Comparison of ENCODE assay signal across 9 cellular contexts in genomic region chr20:48051810-48052491, GRCh38.
DNase-seq lines count a peak whose midpoint lies in the region; ATAC-seq and TF ChIP-seq lines count a peak whose summit lies in the region.
"Had no signal": no experiment of that assay in that cellular context is flagged by ENCODE, and none has a peak within 500 bp of the region (broad histone marks: within the 10 kb centered on the region; RNA-seq: fewer than 3 reads in every experiment).

No MANE protein-coding gene starts in this region.

- H3K36me3 ChIP-seq in osteoblast (ENCODE audit: insufficient read depth, low read length) (no peaks in the 10 kb centered on the region), transverse colon (no peaks in the 10 kb centered on the region)

- H3K4me2 ChIP-seq in osteoblast (ENCODE audit: insufficient read depth, low read length) = no peak overlapping the region

- no peak overlapping the region for H3K4me3 ChIP-seq in osteoblast (ENCODE audit: insufficient read depth, low read length)
- H3K4me3 ChIP-seq in transverse colon = no peak overlapping the region

- no peaks in the 10 kb centered on the region for H3K4me1 Mint-ChIP-seq in activated CD4-positive, alpha-beta T cell treated with anti-CD3 and anti-CD28 coated beads for 36 hours
- H3K4me1 Mint-ChIP-seq in activated CD8-positive, alpha-beta memory T cell treated with anti-CD3 and anti-CD28 coated beads, Interleukin-2, amount 10 ng/mL, durations not matched to agents 7 days and 5 days = no peaks in the 10 kb centered on the region
- H3K4me1 Mint-ChIP-seq: activated naive CD4-positive, alpha-beta T cell treated with anti-CD3 and anti-CD28 coated beads, Interleukin-2, amount 10 ng/mL, durations not matched to agents 7 days and 5 days had no signal

- H3K27ac ChIP-seq in osteoblast (ENCODE audit: low read depth, low read length) = no peak overlapping the region
- no peak overlapping the region for H3K27ac ChIP-seq in transverse colon

- POLR2A ChIA-PET in activated CD4-positive, alpha-beta T cell treated with anti-CD3 and anti-CD28 coated beads for 36 hours (lab: Charles Lee) = no interaction called here

- no peak for ATAC-seq in GM19455 (IDR thresholded peaks at IDR 0.05; ENCODE audit: unreplicated experiment)
- no peak for ATAC-seq in activated CD4-positive, alpha-beta T cell treated with anti-CD3 and anti-CD28 coated beads for 36 hours
- no peak for ATAC-seq in activated CD8-positive, alpha-beta memory T cell treated with anti-CD3 and anti-CD28 coated beads, Interleukin-2, amount 10 ng/mL, durations not matched to agents 7 days and 5 days

- no peaks in the 10 kb centered on the region for H3K36me3 Mint-ChIP-seq in activated CD4-positive, alpha-beta T cell treated with anti-CD3 and anti-CD28 coated beads for 36 hours (ENCODE audit: low read depth)
- H3K36me3 Mint-ChIP-seq in activated CD8-positive, alpha-beta memory T cell treated with anti-CD3 and anti-CD28 coated beads, Interleukin-2, amount 10 ng/mL, durations not matched to agents 7 days and 5 days = no peaks in the 10 kb centered on the region
- H3K36me3 Mint-ChIP-seq: activated naive CD4-positive, alpha-beta T cell treated with anti-CD3 and anti-CD28 coated beads, Interleukin-2, amount 10 ng/mL, durations not matched to agents 7 days and 5 days had no signal

- H3K27ac Mint-ChIP-seq in activated CD4-positive, alpha-beta T cell treated with anti-CD3 and anti-CD28 coated beads for 36 hours = no peak overlapping the region
- H3K27ac Mint-ChIP-seq in activated CD8-positive, alpha-beta memory T cell treated with anti-CD3 and anti-CD28 coated beads, Interleukin-2, amount 10 ng/mL, durations not matched to agents 7 days and 5 days = no peak overlapping the region
- H3K27ac Mint-ChIP-seq: activated naive CD4-positive, alpha-beta T cell treated with anti-CD3 and anti-CD28 coated beads, Interleukin-2, amount 10 ng/mL, durations not matched to agents 7 days and 5 days had no signal

- H3K79me2 ChIP-seq in osteoblast (ENCODE audit: insufficient read depth, low read length) = no peaks in the 10 kb centered on the region

- peaks cover 11% of the 10 kb centered on the region for H3K27me3 Mint-ChIP-seq in activated CD4-positive, alpha-beta T cell treated with anti-CD3 and anti-CD28 coated beads for 36 hours
- H3K27me3 Mint-ChIP-seq in activated CD8-positive, alpha-beta memory T cell treated with anti-CD3 and anti-CD28 coated beads, Interleukin-2, amount 10 ng/mL, durations not matched to agents 7 days and 5 days = peaks cover 10% of the 10 kb centered on the region

- H3K27me3 ChIP-seq in osteoblast (ENCODE audit: insufficient read depth, low read length) (no peaks in the 10 kb centered on the region), transverse colon (peaks cover 5% of the 10 kb centered on the region)

- in situ Hi-C loops in transverse colon (cut with MboI; ENCODE audit: low pct_ligation_motif_present in 1 of 4, low pct_unique_long_range_greater_than_20kb in 1 of 4, low sequenced_read_pairs in 3 of 4) = no loop called here

- TF ChIP-seq CTCF in osteoblast (IDR thresholded peaks at IDR 0.05; ENCODE audit: extremely low read depth, low read depth, low read length) (no peak), transverse colon (IDR thresholded peaks at IDR 0.05) (no peak)

- CTCF ChIA-PET in activated CD4-positive, alpha-beta T cell treated with anti-CD3 and anti-CD28 coated beads for 36 hours (lab: Charles Lee) = no interaction called here
- CTCF ChIA-PET in activated CD8-positive, alpha-beta memory T cell treated with anti-CD3 and anti-CD28 coated beads, Interleukin-2, amount 10 ng/mL, durations not matched to agents 7 days and 5 days (lab: Charles Lee) = no interaction called here

- H3K4me3 Mint-ChIP-seq in activated CD4-positive, alpha-beta T cell treated with anti-CD3 and anti-CD28 coated beads for 36 hours = no peak overlapping the region
- H3K4me3 Mint-ChIP-seq in activated CD8-positive, alpha-beta memory T cell treated with anti-CD3 and anti-CD28 coated beads, Interleukin-2, amount 10 ng/mL, durations not matched to agents 7 days and 5 days = no peak overlapping the region
- H3K4me3 Mint-ChIP-seq: activated naive CD4-positive, alpha-beta T cell treated with anti-CD3 and anti-CD28 coated beads, Interleukin-2, amount 10 ng/mL, durations not matched to agents 7 days and 5 days had no signal

- intact Hi-C loops in transverse colon (cut with DNase I; ENCODE audit: low total_unique reads) = no loop called here
- intact Hi-C loops in activated CD4-positive, alpha-beta T cell treated with anti-CD3 and anti-CD28 coated beads for 36 hours (cut with DNase I, micrococcal nuclease) = no loop called here

- H3K9me3 ChIP-seq in osteoblast (ENCODE audit: low read depth, low read length) (no peaks in the 10 kb centered on the region), transverse colon (no peaks in the 10 kb centered on the region)

- H3K4me1 ChIP-seq in osteoblast (ENCODE audit: insufficient read depth, low read length) = no peaks in the 10 kb centered on the region
- H3K4me1 ChIP-seq in transverse colon = no peaks in the 10 kb centered on the region

- no peak for TF ChIP-seq EP300 in transverse colon (IDR thresholded peaks at IDR 0.05; ENCODE audit: low read depth)

- H3K9me3 Mint-ChIP-seq in activated CD4-positive, alpha-beta T cell treated with anti-CD3 and anti-CD28 coated beads for 36 hours (ENCODE audit: low read depth) = no peaks in the 10 kb centered on the region
- H3K9me3 Mint-ChIP-seq in activated CD8-positive, alpha-beta memory T cell treated with anti-CD3 and anti-CD28 coated beads, Interleukin-2, amount 10 ng/mL, durations not matched to agents 7 days and 5 days (ENCODE audit: low read depth) = no peaks in the 10 kb centered on the region
- H3K9me3 Mint-ChIP-seq: activated naive CD4-positive, alpha-beta T cell treated with anti-CD3 and anti-CD28 coated beads, Interleukin-2, amount 10 ng/mL, durations not matched to agents 7 days and 5 days had no signal

- no peaks in the 10 kb centered on the region for H4K20me1 ChIP-seq in osteoblast (ENCODE audit: insufficient read depth, low read length)

- 42 to 49% methylated on average over 3 of the region's 3 CpGs for WGBS in transverse colon (ENCODE audit: low coverage in 1 of 2), 2 donors

- no peak overlapping the region for H2AFZ ChIP-seq in osteoblast (ENCODE audit: low read length)

- TF ChIP-seq POLR2A in transverse colon (IDR thresholded peaks at IDR 0.05) = no peak

- DNase-seq in ELR (ENCODE audit: low read depth) (peak; percentile 29), NCI-H2196 (lab: John Stamatoyannopoulos, UW; ENCODE audit: unreplicated experiment) (peak; percentile 58), dermis blood vessel endothelial cell (peak; percentile 90), osteoblast (ENCODE audit: insufficient read length, low spot score, missing footprints) (peak; percentile 79), transverse colon (no peak)
- DNase-seq in activated CD4-positive, alpha-beta T cell treated with anti-CD3 and anti-CD28 coated beads for 36 hours = no peak
- DNase-seq in activated CD8-positive, alpha-beta memory T cell treated with anti-CD3 and anti-CD28 coated beads, Interleukin-2, amount 10 ng/mL, durations not matched to agents 7 days and 5 days = no peak
- DNase-seq: activated naive CD4-positive, alpha-beta T cell treated with anti-CD3 and anti-CD28 coated beads, Interleukin-2, amount 10 ng/mL, durations not matched to agents 7 days and 5 days had no signal

Comparison
In these comparisons a context has a peak if more than half of its experiments do, and no peak if none do; other contexts are left out.
1. DNase-seq: peak in ELR (single experiment), NCI-H2196 (single experiment), dermis blood vessel endothelial cell (single experiment) and osteoblast (single experiment); none in transverse colon (single experiment), activated CD4-positive, alpha-beta T cell treated with anti-CD3 and anti-CD28 coated beads for 36 hours (single experiment) and activated CD8-positive, alpha-beta memory T cell treated with anti-CD3 and anti-CD28 coated beads, Interleukin-2, amount 10 ng/mL, durations not matched to agents 7 days and 5 days (single experiment).